In the genomic region with DNA sequence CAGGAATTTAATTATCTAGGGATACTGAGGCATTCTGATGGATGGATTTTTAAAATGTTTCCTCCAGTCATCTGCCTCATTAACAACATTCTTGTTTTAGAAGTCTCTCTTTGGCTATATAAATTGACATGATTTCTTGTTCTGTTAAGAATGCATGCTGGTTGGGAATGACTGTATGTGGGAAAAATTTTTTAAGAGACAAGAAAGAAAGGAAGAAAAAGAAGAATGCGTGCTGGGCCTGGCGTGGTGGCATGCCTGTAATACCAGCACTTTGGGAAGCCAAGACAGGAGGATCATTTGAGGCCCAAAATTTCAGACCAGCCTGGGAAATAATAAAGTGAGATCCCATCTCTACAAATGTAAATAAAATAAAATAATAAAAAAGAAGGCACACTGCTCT, we compare ENCODE assay signal across 25 cellular contexts.
"Had no signal": no experiment of that assay in that cellular context is flagged by ENCODE, and none has a peak within 500 bp of the region (broad histone marks: within the 10 kb centered on the region; RNA-seq: fewer than 3 reads in every experiment).

No MANE protein-coding gene starts in this region.

- H3K27ac ChIP-seq: lower lobe of right lung, pancreas, prostate gland, spleen, testis, thyroid gland, transverse colon, upper lobe of right lung had no signal

- DNase-seq: hippocampal formation; kidney glomerular epithelial cell; left cardiac atrium; lower lobe of right lung; mammary epithelial cell; mesenchymal stem cell; naive thymus-derived CD8-positive, alpha-beta T cell; nucleus accumbens; pancreas; posterior cingulate gyrus; retina; right cardiac atrium; small intestine; spleen; stimulated activated CD4-positive, alpha-beta T cell treated with anti-CD3 and anti-CD28 coated beads, Interleukin-4, amount 100 ng/mL, for 24 hours; stimulated activated naive CD4-positive, alpha-beta T cell treated with Interleukin-2 at 50 U/mL for 16 hours; stimulated activated naive CD8-positive, alpha-beta T cell treated with anti-CD3 and anti-CD28 coated beads, Interleukin-15, amount 100 ng/mL, for 72 hours; testis; thyroid gland; transverse colon; upper lobe of right lung had no signal

- H3K36me3 ChIP-seq: lower lobe of right lung, pancreas, prostate gland, spleen, thyroid gland, transverse colon, upper lobe of right lung had no signal

- H3K27me3 ChIP-seq: pancreas, spleen, testis, thyroid gland, transverse colon, upper lobe of right lung had no signal

- H3K9me3 ChIP-seq: lower lobe of right lung, pancreas, prostate gland, testis, thyroid gland, transverse colon had no signal

- H3K4me1 ChIP-seq: lower lobe of right lung, pancreas, prostate gland, spleen, testis, thyroid gland, transverse colon, upper lobe of right lung had no signal

- ATAC-seq: left cardiac atrium; left lobe of liver; lower lobe of right lung; naive thymus-derived CD8-positive, alpha-beta T cell; pancreas; right cardiac atrium; sciatic nerve; stimulated activated effector memory CD8-positive, alpha-beta T cell treated with anti-CD3 and anti-CD28 coated beads, Interleukin-12 subunit alpha, Interleukin-12 subunit beta, amount 100 ng/mL, for 72 hours; stimulated activated naive CD8-positive, alpha-beta T cell treated with anti-CD3 and anti-CD28 coated beads, Interleukin-15, amount 100 ng/mL, for 72 hours; upper lobe of right lung had no signal

- H3K4me3 ChIP-seq: lower lobe of right lung, pancreas, prostate gland, spleen, testis, thyroid gland, transverse colon, upper lobe of right lung had no signal
